ENCODE assay signal across 34 cellular contexts in the genomic region with DNA sequence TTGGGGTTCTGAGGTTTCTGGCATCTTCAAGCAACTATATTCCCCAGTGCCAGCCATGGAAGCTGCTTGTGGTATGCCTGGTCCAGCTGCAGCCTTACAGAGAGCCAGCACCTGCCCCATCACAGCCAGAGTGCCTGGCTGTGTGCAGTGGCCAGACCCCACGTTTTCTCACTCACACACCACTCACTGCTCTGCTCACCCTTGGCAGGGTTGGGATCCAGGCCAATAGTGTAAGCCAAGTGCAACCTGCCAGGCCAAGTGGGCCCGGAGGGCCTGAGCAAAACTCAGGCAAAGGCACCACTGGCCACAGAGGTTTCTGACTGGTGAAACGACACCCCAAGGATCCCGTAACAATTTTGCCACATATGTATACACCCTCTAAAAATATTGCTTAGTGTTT.
"Had no signal": no experiment of that assay in that cellular context is flagged by ENCODE, and none has a peak within 500 bp of the region (broad histone marks: within the 10 kb centered on the region; RNA-seq: fewer than 3 reads in every experiment).

No MANE protein-coding gene starts in this region.

- H3K27ac Mint-ChIP-seq: activated CD4-positive, alpha-beta memory T cell treated with anti-CD3 and anti-CD28 coated beads for 36 hours; activated CD4-positive, alpha-beta T cell treated with anti-CD3 and anti-CD28 coated beads for 36 hours; activated CD4-positive, alpha-beta T cell treated with anti-CD3 and anti-CD28 coated beads, Interleukin-2, amount 10 ng/mL, durations not matched to agents 24 days and 14 days; activated CD8-positive, alpha-beta memory T cell treated with anti-CD3 and anti-CD28 coated beads, Interleukin-2, amount 10 ng/mL, durations not matched to agents 7 days and 5 days; activated CD8-positive, alpha-beta T cell treated with anti-CD3 and anti-CD28 coated beads, Interleukin-2, amount 10 ng/mL, durations not matched to agents 7 days and 5 days; activated naive CD4-positive, alpha-beta T cell treated with anti-CD3 and anti-CD28 coated beads for 36 hours; activated naive CD4-positive, alpha-beta T cell treated with anti-CD3 and anti-CD28 coated beads, Interleukin-2, amount 50 U/mL, for 24 hours; activated naive CD8-positive, alpha-beta T cell treated with anti-CD3 and anti-CD28 coated beads for 36 hours; activated naive CD8-positive, alpha-beta T cell treated with anti-CD3 and anti-CD28 coated beads, Interleukin-2, amount 50 U/mL, for 24 hours; activated T-helper 1 cell treated with anti-CD3 and anti-CD28 coated beads, Interleukin-12 subunit alpha, Interleukin-12 subunit beta, Interleukin-2, Interleukin-4 antibody, amounts not matched to agents 30 ng/mL and 10 ng/mL and 1 ng/mL, durations not matched to agents 14 hours and 24 hours and 36 hours; activated T-helper 2 cell treated with anti-CD3 and anti-CD28 coated beads, Interferon-gamma antibody, Interleukin-2, Interleukin-4, amounts not matched to agents 10 μg/mL and 5 μg/mL and 100 μg/mL, durations not matched to agents 14 hours and 24 hours and 36 hours; dendritic cell treated with granulocyte-macrophage colony-stimulating factor and Interleukin-4, amounts not matched to agents 40 ng/mL and 50 ng/mL, for 4 days; endodermal cell; T-helper 17 cell; T-helper 2 cell treated with Interferon-gamma antibody and Interleukin-4, amounts not matched to agents 5 μg/mL and 100 μg/mL, for 36 hours had no signal

- H3K36me3 ChIP-seq: adrenal gland, colonic mucosa, esophagus muscularis mucosa, gastrocnemius medialis had no signal

- H3K4me1 ChIP-seq: adrenal gland, body of pancreas, colonic mucosa, esophagus muscularis mucosa, foreskin keratinocyte had no signal

- H3K27ac ChIP-seq: adrenal gland, body of pancreas, colonic mucosa, dorsolateral prefrontal cortex, esophagus muscularis mucosa, foreskin keratinocyte, gastrocnemius medialis had no signal

- H3K36me3 Mint-ChIP-seq: activated CD4-positive, alpha-beta memory T cell treated with anti-CD3 and anti-CD28 coated beads for 36 hours; activated CD8-positive, alpha-beta memory T cell treated with anti-CD3 and anti-CD28 coated beads, Interleukin-2, amount 10 ng/mL, durations not matched to agents 7 days and 5 days; activated naive CD4-positive, alpha-beta T cell treated with anti-CD3 and anti-CD28 coated beads, Interleukin-2, amount 50 U/mL, for 24 hours; activated naive CD8-positive, alpha-beta T cell treated with anti-CD3 and anti-CD28 coated beads for 36 hours had no signal

- H3K4me3 ChIP-seq: adrenal gland, body of pancreas, colonic mucosa, dorsolateral prefrontal cortex, esophagus muscularis mucosa, gastrocnemius medialis had no signal

- H3K9me3 Mint-ChIP-seq: activated CD4-positive, alpha-beta T cell treated with anti-CD3 and anti-CD28 coated beads, Interleukin-2, amount 10 ng/mL, durations not matched to agents 24 days and 14 days; activated naive CD4-positive, alpha-beta T cell treated with anti-CD3 and anti-CD28 coated beads, Interleukin-2, amount 50 U/mL, for 24 hours; activated T-helper 1 cell treated with anti-CD3 and anti-CD28 coated beads, Interleukin-12 subunit alpha, Interleukin-12 subunit beta, Interleukin-2, Interleukin-4 antibody, amounts not matched to agents 30 ng/mL and 10 ng/mL and 1 ng/mL, durations not matched to agents 14 hours and 24 hours and 36 hours; dendritic cell treated with granulocyte-macrophage colony-stimulating factor and Interleukin-4, amounts not matched to agents 40 ng/mL and 50 ng/mL, for 4 days; T-helper 2 cell treated with Interferon-gamma antibody and Interleukin-4, amounts not matched to agents 5 μg/mL and 100 μg/mL, for 36 hours had no signal

- H3K27me3 ChIP-seq: adrenal gland, body of pancreas, colonic mucosa, dorsolateral prefrontal cortex, esophagus muscularis mucosa, foreskin keratinocyte, gastrocnemius medialis had no signal

- DNase-seq: activated CD4-positive, alpha-beta memory T cell treated with anti-CD3 and anti-CD28 coated beads for 36 hours; activated CD4-positive, alpha-beta T cell treated with anti-CD3 and anti-CD28 coated beads for 36 hours; activated CD4-positive, alpha-beta T cell treated with anti-CD3 and anti-CD28 coated beads, Interleukin-2, amount 10 ng/mL, durations not matched to agents 24 days and 14 days; activated CD4-positive, CD25-positive, alpha-beta regulatory T cell; activated CD4-positive, CD25-positive, alpha-beta regulatory T cell treated with anti-CD3 and anti-CD28 coated beads, Interleukin-2, amount 50 U/mL, for 72 hours; activated CD8-positive, alpha-beta memory T cell treated with anti-CD3 and anti-CD28 coated beads, Interleukin-2, amount 10 ng/mL, durations not matched to agents 7 days and 5 days; activated CD8-positive, alpha-beta memory T cell treated with anti-CD3 and anti-CD28 coated beads, Interleukin-2, amount 50 U/mL, for 4 hours; activated CD8-positive, alpha-beta T cell treated with anti-CD3 and anti-CD28 coated beads, Interleukin-2, amount 10 ng/mL, durations not matched to agents 7 days and 5 days; activated effector memory CD4-positive, alpha-beta T cell treated with anti-CD3 and anti-CD28 coated beads, Interleukin-2, amount 50 U/mL, for 16 hours; activated naive CD4-positive, alpha-beta T cell treated with anti-CD3 and anti-CD28 coated beads for 36 hours; activated naive CD8-positive, alpha-beta T cell treated with anti-CD3 and anti-CD28 coated beads for 36 hours; activated naive CD8-positive, alpha-beta T cell treated with anti-CD3 and anti-CD28 coated beads, Interleukin-2, amount 50 U/mL, for 24 hours; activated T-cell treated with anti-CD3 and anti-CD28 coated beads, Interleukin-2, amount 50 U/mL, for 1 hour; activated T-cell treated with anti-CD3 and anti-CD28 coated beads, Interleukin-2, amount 50 U/mL, for 48 hours; adrenal gland; amygdala; body of pancreas; central memory CD4-positive, alpha-beta T cell; cerebellar nuclear complex; colonic mucosa; dorsolateral prefrontal cortex; effector memory CD4-positive, alpha-beta T cell; endodermal cell; erythroblast; foreskin keratinocyte; gastrocnemius medialis; T-helper 1 cell; T-helper 17 cell had no signal

- H3K4me3 Mint-ChIP-seq: activated CD4-positive, alpha-beta memory T cell treated with anti-CD3 and anti-CD28 coated beads for 36 hours; activated CD4-positive, alpha-beta T cell treated with anti-CD3 and anti-CD28 coated beads for 36 hours; activated CD4-positive, alpha-beta T cell treated with anti-CD3 and anti-CD28 coated beads, Interleukin-2, amount 10 ng/mL, durations not matched to agents 24 days and 14 days; activated CD8-positive, alpha-beta memory T cell treated with anti-CD3 and anti-CD28 coated beads, Interleukin-2, amount 10 ng/mL, durations not matched to agents 7 days and 5 days; activated CD8-positive, alpha-beta T cell treated with anti-CD3 and anti-CD28 coated beads, Interleukin-2, amount 10 ng/mL, durations not matched to agents 7 days and 5 days; activated naive CD4-positive, alpha-beta T cell treated with anti-CD3 and anti-CD28 coated beads for 36 hours; activated naive CD4-positive, alpha-beta T cell treated with anti-CD3 and anti-CD28 coated beads, Interleukin-2, amount 50 U/mL, for 24 hours; activated naive CD8-positive, alpha-beta T cell treated with anti-CD3 and anti-CD28 coated beads for 36 hours; activated naive CD8-positive, alpha-beta T cell treated with anti-CD3 and anti-CD28 coated beads, Interleukin-2, amount 50 U/mL, for 24 hours; activated T-helper 1 cell treated with anti-CD3 and anti-CD28 coated beads, Interleukin-12 subunit alpha, Interleukin-12 subunit beta, Interleukin-2, Interleukin-4 antibody, amounts not matched to agents 30 ng/mL and 10 ng/mL and 1 ng/mL, durations not matched to agents 14 hours and 24 hours and 36 hours; dendritic cell treated with granulocyte-macrophage colony-stimulating factor and Interleukin-4, amounts not matched to agents 40 ng/mL and 50 ng/mL, for 4 days; endodermal cell; T-helper 17 cell; T-helper 2 cell treated with Interferon-gamma antibody and Interleukin-4, amounts not matched to agents 5 μg/mL and 100 μg/mL, for 36 hours had no signal

- H3K27me3 Mint-ChIP-seq: activated CD4-positive, alpha-beta memory T cell treated with anti-CD3 and anti-CD28 coated beads for 36 hours; activated CD4-positive, alpha-beta T cell treated with anti-CD3 and anti-CD28 coated beads for 36 hours; activated CD4-positive, alpha-beta T cell treated with anti-CD3 and anti-CD28 coated beads, Interleukin-2, amount 10 ng/mL, durations not matched to agents 24 days and 14 days; activated CD8-positive, alpha-beta memory T cell treated with anti-CD3 and anti-CD28 coated beads, Interleukin-2, amount 10 ng/mL, durations not matched to agents 7 days and 5 days; activated naive CD4-positive, alpha-beta T cell treated with anti-CD3 and anti-CD28 coated beads, Interleukin-2, amount 50 U/mL, for 24 hours; activated naive CD8-positive, alpha-beta T cell treated with anti-CD3 and anti-CD28 coated beads for 36 hours; activated naive CD8-positive, alpha-beta T cell treated with anti-CD3 and anti-CD28 coated beads, Interleukin-2, amount 50 U/mL, for 24 hours; dendritic cell treated with granulocyte-macrophage colony-stimulating factor and Interleukin-4, amounts not matched to agents 40 ng/mL and 50 ng/mL, for 4 days; T-helper 17 cell had no signal

- H3K4me1 Mint-ChIP-seq: activated CD4-positive, alpha-beta T cell treated with anti-CD3 and anti-CD28 coated beads for 36 hours; activated CD4-positive, alpha-beta T cell treated with anti-CD3 and anti-CD28 coated beads, Interleukin-2, amount 10 ng/mL, durations not matched to agents 24 days and 14 days; activated CD8-positive, alpha-beta memory T cell treated with anti-CD3 and anti-CD28 coated beads, Interleukin-2, amount 10 ng/mL, durations not matched to agents 7 days and 5 days; activated naive CD4-positive, alpha-beta T cell treated with anti-CD3 and anti-CD28 coated beads, Interleukin-2, amount 50 U/mL, for 24 hours; activated naive CD8-positive, alpha-beta T cell treated with anti-CD3 and anti-CD28 coated beads for 36 hours; activated naive CD8-positive, alpha-beta T cell treated with anti-CD3 and anti-CD28 coated beads, Interleukin-2, amount 50 U/mL, for 24 hours; endodermal cell; T-helper 17 cell had no signal

- H3K9me3 ChIP-seq: adrenal gland, colonic mucosa, gastrocnemius medialis had no signal

- ATAC-seq: activated CD4-positive, alpha-beta T cell treated with anti-CD3 and anti-CD28 coated beads for 36 hours; activated CD8-positive, alpha-beta memory T cell treated with anti-CD3 and anti-CD28 coated beads, Interleukin-2, amount 10 ng/mL, durations not matched to agents 7 days and 5 days; activated CD8-positive, alpha-beta T cell treated with anti-CD3 and anti-CD28 coated beads, Interleukin-2, amount 10 ng/mL, durations not matched to agents 7 days and 5 days; activated naive CD8-positive, alpha-beta T cell treated with anti-CD3 and anti-CD28 coated beads, Interleukin-2, amount 50 U/mL, for 24 hours; body of pancreas; foreskin keratinocyte; gastrocnemius medialis; T-helper 17 cell had no signal
